In genomic region chr16:35516551-35516950, GRCh38 we compare ENCODE assay signal across 16 cellular contexts.
"Had no signal": no experiment of that assay in that cellular context is flagged by ENCODE, and none has a peak within 500 bp of the region (broad histone marks: within the 10 kb centered on the region; RNA-seq: fewer than 3 reads in every experiment).

No MANE protein-coding gene starts in this region.

- H3K4me3 ChIP-seq: adrenal gland, smooth muscle cell, tibial nerve had no signal

- H3K4me1 ChIP-seq: adrenal gland, tibial nerve had no signal

- DNase-seq: activated CD4-positive, alpha-beta T cell treated with anti-CD3 and anti-CD28 coated beads, Interleukin-2, amount 10 ng/mL, durations not matched to agents 7 days and 5 days; activated CD4-positive, CD25-positive, alpha-beta regulatory T cell; activated CD8-positive, alpha-beta memory T cell treated with anti-CD3 and anti-CD28 coated beads for 24 hours; activated naive CD4-positive, alpha-beta T cell treated with anti-CD3 and anti-CD28 coated beads, Interleukin-2, amount 50 U/mL, for 16 hours; adrenal gland; endodermal cell; head of caudate nucleus; natural killer cell; posterior cingulate gyrus; T-helper 17 cell had no signal

- H3K4me3 Mint-ChIP-seq: activated CD4-positive, alpha-beta T cell treated with anti-CD3 and anti-CD28 coated beads, Interleukin-2, amount 10 ng/mL, durations not matched to agents 7 days and 5 days; central memory CD8-positive, alpha-beta T cell; dendritic cell treated with granulocyte-macrophage colony-stimulating factor and Interleukin-4, amounts not matched to agents 40 ng/mL and 50 ng/mL, for 4 days; endodermal cell; natural killer cell; stimulated activated effector memory CD8-positive, alpha-beta T cell treated with anti-CD3 and anti-CD28 coated beads, Interleukin-12 subunit alpha, Interleukin-12 subunit beta, amount 100 ng/mL, for 72 hours; T-helper 17 cell had no signal

- H3K27ac Mint-ChIP-seq: activated CD4-positive, alpha-beta T cell treated with anti-CD3 and anti-CD28 coated beads, Interleukin-2, amount 10 ng/mL, durations not matched to agents 7 days and 5 days; dendritic cell treated with granulocyte-macrophage colony-stimulating factor and Interleukin-4, amounts not matched to agents 40 ng/mL and 50 ng/mL, for 4 days; endodermal cell; natural killer cell; stimulated activated effector memory CD8-positive, alpha-beta T cell treated with anti-CD3 and anti-CD28 coated beads, Interleukin-12 subunit alpha, Interleukin-12 subunit beta, amount 100 ng/mL, for 72 hours; T-helper 17 cell had no signal

- ATAC-seq: esophagus mucosa; natural killer cell; stimulated activated effector memory CD8-positive, alpha-beta T cell treated with anti-CD3 and anti-CD28 coated beads, Interleukin-12 subunit alpha, Interleukin-12 subunit beta, amount 100 ng/mL, for 72 hours; T-helper 17 cell had no signal

- H3K9me3 ChIP-seq: adrenal gland had no signal

- H3K36me3 ChIP-seq: adrenal gland, tibial nerve had no signal

- H3K36me3 Mint-ChIP-seq: stimulated activated effector memory CD8-positive, alpha-beta T cell treated with anti-CD3 and anti-CD28 coated beads, Interleukin-12 subunit alpha, Interleukin-12 subunit beta, amount 100 ng/mL, for 72 hours had no signal

- H3K4me1 Mint-ChIP-seq: activated CD4-positive, alpha-beta T cell treated with anti-CD3 and anti-CD28 coated beads, Interleukin-2, amount 10 ng/mL, durations not matched to agents 7 days and 5 days; central memory CD8-positive, alpha-beta T cell; endodermal cell; natural killer cell; stimulated activated effector memory CD8-positive, alpha-beta T cell treated with anti-CD3 and anti-CD28 coated beads, Interleukin-12 subunit alpha, Interleukin-12 subunit beta, amount 100 ng/mL, for 72 hours; T-helper 17 cell had no signal

- H3K27me3 Mint-ChIP-seq: activated CD4-positive, alpha-beta T cell treated with anti-CD3 and anti-CD28 coated beads, Interleukin-2, amount 10 ng/mL, durations not matched to agents 7 days and 5 days; central memory CD8-positive, alpha-beta T cell; dendritic cell treated with granulocyte-macrophage colony-stimulating factor and Interleukin-4, amounts not matched to agents 40 ng/mL and 50 ng/mL, for 4 days; T-helper 17 cell had no signal

- H3K27ac ChIP-seq: adrenal gland, tibial nerve had no signal

- H3K27me3 ChIP-seq: adrenal gland, tibial nerve had no signal

- H3K4me2 ChIP-seq: smooth muscle cell had no signal
